1 cellular context compared by ENCODE assay signal in the genomic region with DNA sequence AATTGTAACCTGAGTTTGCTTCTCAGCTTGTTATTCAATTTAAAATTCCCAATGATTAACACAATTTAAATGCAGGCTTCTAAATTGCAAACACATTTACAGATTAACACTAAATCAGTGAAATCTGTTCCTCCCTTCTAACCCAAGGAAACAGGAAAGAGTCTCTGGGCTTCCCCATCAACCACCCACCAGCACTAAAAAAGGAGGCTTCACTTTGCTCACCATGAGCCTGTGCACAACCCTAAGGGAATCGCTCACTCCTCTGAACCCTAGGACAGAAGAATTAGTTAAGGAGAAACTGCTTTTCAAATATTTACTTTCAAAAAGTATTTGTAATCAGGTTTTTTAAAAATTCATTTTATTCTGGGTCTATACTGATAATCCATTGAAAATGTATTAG.
TF ChIP-seq lines count a peak whose summit lies in the region.

No MANE protein-coding gene starts in this region.

TF ChIP-seq in K562, 482 proteins besides CTCF, POLR2A, EP300 and RAD21 (continued from another document):
- TF ChIP-seq, protein P1, sequence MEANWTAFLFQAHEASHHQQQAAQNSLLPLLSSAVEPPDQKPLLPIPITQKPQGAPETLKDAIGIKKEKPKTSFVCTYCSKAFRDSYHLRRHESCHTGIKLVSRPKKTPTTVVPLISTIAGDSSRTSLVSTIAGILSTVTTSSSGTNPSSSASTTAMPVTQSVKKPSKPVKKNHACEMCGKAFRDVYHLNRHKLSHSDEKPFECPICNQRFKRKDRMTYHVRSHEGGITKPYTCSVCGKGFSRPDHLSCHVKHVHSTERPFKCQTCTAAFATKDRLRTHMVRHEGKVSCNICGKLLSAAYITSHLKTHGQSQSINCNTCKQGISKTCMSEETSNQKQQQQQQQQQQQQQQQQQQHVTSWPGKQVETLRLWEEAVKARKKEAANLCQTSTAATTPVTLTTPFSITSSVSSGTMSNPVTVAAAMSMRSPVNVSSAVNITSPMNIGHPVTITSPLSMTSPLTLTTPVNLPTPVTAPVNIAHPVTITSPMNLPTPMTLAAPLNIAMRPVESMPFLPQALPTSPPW (CRISPR knock-in tag; IDR thresholded peaks at IDR 0.05) = no peak
- TF ChIP-seq HLTF (IDR thresholded peaks at IDR 0.05) = no peak
- TF ChIP-seq, protein P2, sequence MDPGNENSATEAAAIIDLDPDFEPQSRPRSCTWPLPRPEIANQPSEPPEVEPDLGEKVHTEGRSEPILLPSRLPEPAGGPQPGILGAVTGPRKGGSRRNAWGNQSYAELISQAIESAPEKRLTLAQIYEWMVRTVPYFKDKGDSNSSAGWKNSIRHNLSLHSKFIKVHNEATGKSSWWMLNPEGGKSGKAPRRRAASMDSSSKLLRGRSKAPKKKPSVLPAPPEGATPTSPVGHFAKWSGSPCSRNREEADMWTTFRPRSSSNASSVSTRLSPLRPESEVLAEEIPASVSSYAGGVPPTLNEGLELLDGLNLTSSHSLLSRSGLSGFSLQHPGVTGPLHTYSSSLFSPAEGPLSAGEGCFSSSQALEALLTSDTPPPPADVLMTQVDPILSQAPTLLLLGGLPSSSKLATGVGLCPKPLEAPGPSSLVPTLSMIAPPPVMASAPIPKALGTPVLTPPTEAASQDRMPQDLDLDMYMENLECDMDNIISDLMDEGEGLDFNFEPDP (CRISPR knock-in tag; IDR thresholded peaks at IDR 0.05) = no peak
- no peak for TF ChIP-seq TAF15 (IDR thresholded peaks at IDR 0.05; ENCODE audit: low read depth, low read length)
- TF ChIP-seq, protein P3, sequence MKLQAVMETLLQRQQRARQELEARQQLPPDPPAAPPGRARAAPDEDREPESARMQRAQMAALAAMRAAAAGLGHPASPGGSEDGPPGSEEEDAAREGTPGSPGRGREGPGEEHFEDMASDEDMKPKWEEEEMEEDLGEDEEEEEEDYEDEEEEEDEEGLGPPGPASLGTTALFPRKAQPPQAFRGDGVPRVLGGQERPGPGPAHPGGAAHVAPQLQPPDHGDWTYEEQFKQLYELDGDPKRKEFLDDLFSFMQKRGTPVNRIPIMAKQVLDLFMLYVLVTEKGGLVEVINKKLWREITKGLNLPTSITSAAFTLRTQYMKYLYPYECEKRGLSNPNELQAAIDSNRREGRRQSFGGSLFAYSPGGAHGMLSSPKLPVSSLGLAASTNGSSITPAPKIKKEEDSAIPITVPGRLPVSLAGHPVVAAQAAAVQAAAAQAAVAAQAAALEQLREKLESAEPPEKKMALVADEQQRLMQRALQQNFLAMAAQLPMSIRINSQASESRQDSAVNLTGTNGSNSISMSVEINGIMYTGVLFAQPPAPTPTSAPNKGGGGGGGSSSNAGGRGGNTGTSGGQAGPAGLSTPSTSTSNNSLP (IDR thresholded peaks at IDR 0.05; ENCODE audit: borderline replicate concordance, low read depth, low read length) = no peak
- TF ChIP-seq, protein P4, sequence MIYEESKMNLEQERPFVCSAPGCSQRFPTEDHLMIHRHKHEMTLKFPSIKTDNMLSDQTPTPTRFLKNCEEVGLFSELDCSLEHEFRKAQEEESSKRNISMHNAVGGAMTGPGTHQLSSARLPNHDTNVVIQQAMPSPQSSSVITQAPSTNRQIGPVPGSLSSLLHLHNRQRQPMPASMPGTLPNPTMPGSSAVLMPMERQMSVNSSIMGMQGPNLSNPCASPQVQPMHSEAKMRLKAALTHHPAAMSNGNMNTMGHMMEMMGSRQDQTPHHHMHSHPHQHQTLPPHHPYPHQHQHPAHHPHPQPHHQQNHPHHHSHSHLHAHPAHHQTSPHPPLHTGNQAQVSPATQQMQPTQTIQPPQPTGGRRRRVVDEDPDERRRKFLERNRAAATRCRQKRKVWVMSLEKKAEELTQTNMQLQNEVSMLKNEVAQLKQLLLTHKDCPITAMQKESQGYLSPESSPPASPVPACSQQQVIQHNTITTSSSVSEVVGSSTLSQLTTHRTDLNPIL (CRISPR knock-in tag; IDR thresholded peaks at IDR 0.05) = no peak
- no peak for TF ChIP-seq ZNF134 (CRISPR knock-in tag; conservative IDR thresholded peaks at IDR 0.05)
- no peak for TF ChIP-seq PURB (CRISPR knock-in tag; IDR thresholded peaks at IDR 0.05; ENCODE audit: low read depth)
- no peak for TF ChIP-seq ZFPM2 (CRISPR knock-in tag; IDR thresholded peaks at IDR 0.05)
- no peak for TF ChIP-seq BACH1 (tag; IDR thresholded peaks at IDR 0.05)
